ENCODE assay signal across 18 cellular contexts in genomic region chr3:13134166-13134878, GRCh38.
DNase-seq lines count a peak whose midpoint lies in the region; ATAC-seq and TF ChIP-seq lines count a peak whose summit lies in the region.
"Had no signal": no experiment of that assay in that cellular context is flagged by ENCODE, and none has a peak within 500 bp of the region (broad histone marks: within the 10 kb centered on the region; RNA-seq: fewer than 3 reads in every experiment).

No MANE protein-coding gene starts in this region.

- no peak overlapping the region for H3T11ph ChIP-seq in H9 (ENCODE audit: low read length)

- no peak overlapping the region for H2BK120ac ChIP-seq in H9 (ENCODE audit: low read depth, low read length, poor library complexity, severe bottlenecking)

- intact Hi-C loops in lower lobe of right lung (cut with DNase I): no loop called here
- intact Hi-C loops in sigmoid colon (cut with DNase I): no loop called here

- no peaks in the 10 kb centered on the region for H3K9me3 Mint-ChIP-seq in H9
- H3K9me3 Mint-ChIP-seq: CD8-positive, alpha-beta memory T cell had no signal

- H3K4me1 ChIP-seq in H9 (ENCODE audit: insufficient read depth, low read length) (no peaks in the 10 kb centered on the region), lower lobe of right lung (no peaks in the 10 kb centered on the region), sigmoid colon (no peaks in the 10 kb centered on the region)

- WGBS in H9 (ENCODE audit: extremely low coverage, insufficient read length, low lambda C conversion rate): no CpG with 5 or more reads among the region's 12 CpGs
- 88 to 91% methylated on average over 12 of the region's 12 CpGs for WGBS in sigmoid colon, 2 donors

- no peak overlapping the region for H2BK5ac ChIP-seq in H9 (ENCODE audit: insufficient read length, low read length)

- H4K20me1 ChIP-seq in H9 (ENCODE audit: control insufficient read depth, insufficient read depth, insufficient read length): no peaks in the 10 kb centered on the region
- H4K20me1 ChIP-seq: BLaER1 had no signal

- no peak overlapping the region for H3K14ac ChIP-seq in H9 (ENCODE audit: insufficient read depth, low read length)

- no peaks in the 10 kb centered on the region for H3K79me2 ChIP-seq in H9 (ENCODE audit: insufficient read depth, low read length)

- no peak overlapping the region for H3K9ac ChIP-seq in H9 (ENCODE audit: extremely low read depth, insufficient read length, low read length)
- H3K9ac ChIP-seq: BLaER1 had no signal

- H3K4me1 Mint-ChIP-seq in H9: peaks cover 5 to 14% of the 10 kb centered on the region in 2 experiments; a peak in 3 of 4 replicates
- H3K4me1 Mint-ChIP-seq: CD8-positive, alpha-beta memory T cell had no signal

- H3K4me2 ChIP-seq in H9 (ENCODE audit: insufficient read depth, insufficient read length, low read length): no peak overlapping the region
- H3K4me2 ChIP-seq: BLaER1 had no signal

- H4K5ac ChIP-seq in H9 (ENCODE audit: insufficient read length, low read depth, low read length): no peak overlapping the region

- H3K36me3 ChIP-seq in lower lobe of right lung: no peaks in the 10 kb centered on the region
- no peaks in the 10 kb centered on the region for H3K36me3 ChIP-seq in sigmoid colon
- H3K36me3 ChIP-seq: BLaER1 had no signal

- no peak overlapping the region for H3K4me3 ChIP-seq in lower lobe of right lung
- no peak overlapping the region for H3K4me3 ChIP-seq in sigmoid colon
- H3K4me3 ChIP-seq: BLaER1, GM12878 had no signal

- no peak overlapping the region for H4K8ac ChIP-seq in H9 (replicated peaks; ENCODE audit: insufficient read length, low read depth, low read length)

- TF ChIP-seq EP300 in sigmoid colon (IDR thresholded peaks at IDR 0.05): no peak

- peak; percentile 5 for DNase-seq in activated CD8-positive, alpha-beta memory T cell treated with anti-CD3 and anti-CD28 coated beads, Interleukin-2, amount 50 U/mL, for 4 hours
- DNase-seq in activated CD8-positive, alpha-beta memory T cell treated with anti-CD3 and anti-CD28 coated beads for 24 hours: no peak
- DNase-seq in H9 (peak; percentile 20), lower lobe of right lung (peak; percentile 12), sigmoid colon (peak; percentile 40), left lobe of liver (ENCODE audit: low spot score) (no peak), NCI-H2196 treated with DMSO at 0.1 percent for 48 hours (lab: John Stamatoyannopoulos, UW; ENCODE audit: unreplicated experiment) (no peak)
- no peak for DNase-seq in stimulated activated CD4-positive, alpha-beta T cell treated with anti-CD3 and anti-CD28 coated beads, Interleukin-12 subunit alpha, Interleukin-12 subunit beta, amount 100 ng/mL, for 4 hours
- DNase-seq: CD8-positive, alpha-beta memory T cell; GDM1; HCEC 1CT; NCI-H187; NCI-H446; NCI-H82; PC-3 had no signal

- H2BK12ac ChIP-seq in H9 (ENCODE audit: insufficient read length, low read depth, low read length): no peak overlapping the region

- H3K27ac ChIP-seq in H9 (ENCODE audit: insufficient read length, low read depth, low read length) (no peak overlapping the region), lower lobe of right lung (no peak overlapping the region), sigmoid colon (no peak overlapping the region)
- H3K27ac ChIP-seq: BLaER1, HL-60 had no signal

- no peak overlapping the region for H3K23ac ChIP-seq in H9 (ENCODE audit: insufficient read length, low read depth, low read length)

- no peak overlapping the region for H3K4me3 Mint-ChIP-seq in H9
- H3K4me3 Mint-ChIP-seq: CD8-positive, alpha-beta memory T cell had no signal

- no peaks in the 10 kb centered on the region for H3K79me1 ChIP-seq in H9 (ENCODE audit: insufficient read depth, low read depth, low read length, poor library complexity, severe bottlenecking)

- no peaks in the 10 kb centered on the region for H3K23me2 ChIP-seq in H9 (ENCODE audit: insufficient read length, low read depth, low read length, poor library complexity, severe bottlenecking)

- no peak for TF ChIP-seq POLR2A in sigmoid colon (IDR thresholded peaks at IDR 0.05)

- H2AFZ ChIP-seq in H9 (ENCODE audit: low read length): no peak overlapping the region

- no peaks in the 10 kb centered on the region for H3K9me3 ChIP-seq in H9 (ENCODE audit: control insufficient read depth, low read depth, low read length)
- no peaks in the 10 kb centered on the region for H3K9me3 ChIP-seq in lower lobe of right lung
- no peaks in the 10 kb centered on the region for H3K9me3 ChIP-seq in sigmoid colon
- H3K9me3 ChIP-seq: BLaER1 had no signal

- no peak overlapping the region for H2AK5ac ChIP-seq in H9 (ENCODE audit: insufficient read length, low read length)

- no peak for ATAC-seq in lower lobe of right lung
- no peak for ATAC-seq in left lobe of liver
- ATAC-seq: GM12878, PC-3 had no signal

- H3K18ac ChIP-seq in H9 (ENCODE audit: insufficient read length, low read depth, low read length): no peak overlapping the region

- H3K36me3 Mint-ChIP-seq in H9 (ENCODE audit: insufficient read depth in 1 of 3, low read depth in 3 of 3): no peaks in the 10 kb centered on the region
- H3K36me3 Mint-ChIP-seq: CD8-positive, alpha-beta memory T cell had no signal

- H3K27ac Mint-ChIP-seq in H9: peak overlapping the region in 1 of 3 experiments; percentile 26; a peak in 1 of 7 replicates

- H3K27me3 Mint-ChIP-seq in H9 (ENCODE audit: low read depth): no peaks in the 10 kb centered on the region; the same call in 1 of the 2 replicates

- TF ChIP-seq CTCF in H9 (conservative IDR thresholded peaks at IDR 0.05): no peak
- TF ChIP-seq CTCF in lower lobe of right lung (IDR thresholded peaks at IDR 0.05): no peak
- TF ChIP-seq CTCF in sigmoid colon (IDR thresholded peaks at IDR 0.05): no peak

- no peak overlapping the region for H2BK15ac ChIP-seq in H9 (ENCODE audit: low read depth, low read length)

- no peaks in the 10 kb centered on the region for H3K27me3 ChIP-seq in H9 (ENCODE audit: insufficient read depth, low read length)
- no peaks in the 10 kb centered on the region for H3K27me3 ChIP-seq in lower lobe of right lung (ENCODE audit: low read depth)
- H3K27me3 ChIP-seq in sigmoid colon: peaks cover 0 to 6% (median 0%) of the 10 kb centered on the region in 3 donors
- H3K27me3 ChIP-seq: BLaER1 had no signal

- no peak overlapping the region for H3K4ac ChIP-seq in H9 (ENCODE audit: low read depth, low read length)

- H4K91ac ChIP-seq in H9 (ENCODE audit: insufficient read length, low read depth, low read length): no peak overlapping the region

- no peak overlapping the region for H3K56ac ChIP-seq in H9 (ENCODE audit: insufficient read length, low read depth, low read length)

- no peak overlapping the region for H2BK20ac ChIP-seq in H9 (ENCODE audit: low read depth, low read length, poor library complexity, severe bottlenecking)

Comparison
In these comparisons a context has a peak if more than half of its experiments do, and no peak if none do; other contexts are left out.
1. DNase-seq: peak in activated CD8-positive, alpha-beta memory T cell treated with anti-CD3 and anti-CD28 coated beads, Interleukin-2, amount 50 U/mL, for 4 hours (single experiment), H9 (single experiment), lower lobe of right lung (single experiment) and sigmoid colon (single experiment); none in activated CD8-positive, alpha-beta memory T cell treated with anti-CD3 and anti-CD28 coated beads for 24 hours (single experiment), left lobe of liver (single experiment), stimulated activated CD4-positive, alpha-beta T cell treated with anti-CD3 and anti-CD28 coated beads, Interleukin-12 subunit alpha, Interleukin-12 subunit beta, amount 100 ng/mL, for 4 hours (single experiment) and NCI-H2196 treated with DMSO at 0.1 percent for 48 hours (single experiment).